1 cellular context compared by ENCODE assay signal in the genomic region with DNA sequence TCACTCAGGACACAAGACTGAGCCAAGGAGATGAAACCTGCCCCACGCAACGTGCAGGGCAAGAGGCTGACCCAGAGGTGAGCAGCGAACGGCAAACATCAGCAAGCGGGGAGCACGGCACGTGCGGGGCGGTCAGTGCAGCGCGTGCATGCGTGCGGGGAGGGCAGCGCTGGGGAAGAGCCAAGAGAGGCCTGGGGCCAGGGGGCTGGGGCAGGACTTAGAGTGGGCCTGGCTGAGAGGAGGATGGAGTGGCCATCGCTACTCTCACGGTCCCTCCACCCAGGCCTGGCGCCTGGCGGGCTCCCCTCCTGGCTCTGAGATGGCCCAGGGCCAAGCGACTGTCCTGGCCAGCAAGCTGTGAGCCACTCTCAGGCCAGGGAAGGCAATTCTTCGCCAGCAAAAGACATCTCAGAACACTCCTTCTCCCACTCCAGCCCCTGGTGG.
TF ChIP-seq lines count a peak whose summit lies in the region.

No MANE protein-coding gene starts in this region.

TF ChIP-seq in GM12878, 131 proteins besides CTCF, POLR2A, EP300 and RAD21:
- TF ChIP-seq TARDBP (IDR thresholded peaks at IDR 0.05; ENCODE audit: borderline replicate concordance) (no peak), TCF3 (IDR thresholded peaks at IDR 0.05; ENCODE audit: borderline replicate concordance, insufficient read depth, low read depth, low read length) (0 out of 2 replicates have a peak, but pooled peaks have one; percentile 19), ZNF207 (IDR thresholded peaks at IDR 0.05; ENCODE audit: borderline replicate concordance) (no peak)
